In genomic region chr3:46574263-46574662, GRCh38 we compare ENCODE assay signal across 25 cellular contexts. TPM values are rescaled to one million over a fixed set of nuclear protein-coding genes. Genes with fewer than 3 reads are reported as not detected.
DNase-seq lines count a peak whose midpoint lies in the region; ATAC-seq and TF ChIP-seq lines count a peak whose summit lies in the region.
"Had no signal": no experiment of that assay in that cellular context is flagged by ENCODE, and none has a peak within 500 bp of the region (broad histone marks: within the 10 kb centered on the region; RNA-seq: fewer than 3 reads in every experiment).

No MANE protein-coding gene starts in this region.

- no peaks in the 10 kb centered on the region for H3K79me1 ChIP-seq in H9 (ENCODE audit: insufficient read depth, low read depth, low read length, poor library complexity, severe bottlenecking)

- H2BK12ac ChIP-seq in H9 (ENCODE audit: insufficient read length, low read depth, low read length) = no peak overlapping the region

- TF ChIP-seq CTCF in H9 (conservative IDR thresholded peaks at IDR 0.05) = no peak

- peak overlapping the region; percentile 90 to 92 for H3K4me3 Mint-ChIP-seq in H9
- no peak overlapping the region for H3K4me3 Mint-ChIP-seq in activated T-helper 1 cell treated with anti-CD3 and anti-CD28 coated beads, Interleukin-12 subunit alpha, Interleukin-12 subunit beta, Interleukin-2, Interleukin-4 antibody, amounts not matched to agents 30 ng/mL and 10 ng/mL and 1 ng/mL, durations not matched to agents 14 hours and 24 hours and 36 hours
- H3K4me3 Mint-ChIP-seq: activated CD4-positive, alpha-beta T cell treated with anti-CD3 and anti-CD28 coated beads, Interleukin-2, amount 10 ng/mL, durations not matched to agents 7 days and 5 days; activated naive CD8-positive, alpha-beta T cell treated with anti-CD3 and anti-CD28 coated beads for 36 hours; HFFc6 had no signal

- H2BK120ac ChIP-seq in H9 (ENCODE audit: low read depth, low read length, poor library complexity, severe bottlenecking) = no peak overlapping the region

- no peak overlapping the region for H3T11ph ChIP-seq in H9 (ENCODE audit: low read length)

- WGBS in H9 (ENCODE audit: extremely low coverage, insufficient read length, low lambda C conversion rate) = no CpG with 5 or more reads among the region's 2 CpGs

- no peak overlapping the region for H3K56ac ChIP-seq in H9 (ENCODE audit: insufficient read length, low read depth, low read length)

- no peak overlapping the region for H3K14ac ChIP-seq in H9 (ENCODE audit: insufficient read depth, low read length)

- DNase-seq in NCI-H1105 treated with DMSO at 0.1 percent for 48 hours (lab: John Stamatoyannopoulos, UW) = peak; percentile 8
- no peak for DNase-seq in NCI-H1105 (lab: John Stamatoyannopoulos, UW)
- DNase-seq in H9 = peak; percentile 88
- DNase-seq in astrocyte of the hippocampus (ENCODE audit: low read depth, low spot score) = peak; percentile 26
- no peak for DNase-seq in left lobe of liver (ENCODE audit: low spot score)
- no peak for DNase-seq in activated CD4-positive, CD25-positive, alpha-beta regulatory T cell (lab: John Stamatoyannopoulos, UW)
- no peak for DNase-seq in MG63
- DNase-seq in activated T-helper 1 cell treated with anti-CD3 and anti-CD28 coated beads, Interleukin-12 subunit alpha, Interleukin-12 subunit beta, Interleukin-2, Interleukin-4 antibody, amounts not matched to agents 30 ng/mL and 10 ng/mL and 1 ng/mL, durations not matched to agents 14 hours and 24 hours and 36 hours (ENCODE audit: low spot score) = no peak
- DNase-seq: activated CD4-positive, alpha-beta T cell treated with anti-CD3 and anti-CD28 coated beads, Interleukin-2, amount 10 ng/mL, durations not matched to agents 7 days and 5 days; activated naive CD8-positive, alpha-beta T cell treated with anti-CD3 and anti-CD28 coated beads for 36 hours; AML-193; effector CD8-positive, alpha-beta T cell; HFFc6; NCI-H187 treated with DMSO at 0.1 percent for 48 hours; NCI-H524 treated with DMSO at 0.1 percent for 48 hours; PC-9; spleen; T-helper 1 cell; upper lobe of right lung had no signal

- peaks cover 13% of the 10 kb centered on the region for H3K4me1 ChIP-seq in H9 (ENCODE audit: insufficient read depth, low read length)

- no peak overlapping the region for H2BK5ac ChIP-seq in H9 (ENCODE audit: insufficient read length, low read length)

- H4K8ac ChIP-seq in H9 (replicated peaks; ENCODE audit: insufficient read length, low read depth, low read length) = no peak overlapping the region

- H4K5ac ChIP-seq in H9 (ENCODE audit: insufficient read length, low read depth, low read length) = no peak overlapping the region

- H2BK15ac ChIP-seq in H9 (ENCODE audit: low read depth, low read length) = no peak overlapping the region

- H2AFZ ChIP-seq in H9 (ENCODE audit: low read length) = no peak overlapping the region
- H2AFZ ChIP-seq: PC-9 had no signal

- peak overlapping the region; percentile 96 for H3K27ac ChIP-seq in H9 (ENCODE audit: insufficient read length, low read depth, low read length)
- H3K27ac ChIP-seq: 22Rv1, esophagus muscularis mucosa, gastroesophageal sphincter, neutrophil, PC-9, spleen, upper lobe of right lung had no signal

- no peak overlapping the region for H3K4me3 ChIP-seq in MG63
- H3K4me3 ChIP-seq: esophagus muscularis mucosa, gastroesophageal sphincter, PC-9, spleen, upper lobe of right lung had no signal

- H3K23ac ChIP-seq in H9 (ENCODE audit: insufficient read length, low read depth, low read length) = no peak overlapping the region

- H4K91ac ChIP-seq in H9 (ENCODE audit: insufficient read length, low read depth, low read length) = no peak overlapping the region

- H3K18ac ChIP-seq in H9 (ENCODE audit: insufficient read length, low read depth, low read length) = no peak overlapping the region

- no peaks in the 10 kb centered on the region for H3K9me3 ChIP-seq in H9 (ENCODE audit: control insufficient read depth, low read depth, low read length)
- H3K9me3 ChIP-seq in MG63 = no peaks in the 10 kb centered on the region
- H3K9me3 ChIP-seq: neutrophil, spleen, upper lobe of right lung had no signal

- no peak overlapping the region for H3K9ac ChIP-seq in H9 (ENCODE audit: extremely low read depth, insufficient read length, low read length)

- H3K23me2 ChIP-seq in H9 (ENCODE audit: insufficient read length, low read depth, low read length, poor library complexity, severe bottlenecking) = peaks cover 17% of the 10 kb centered on the region

- intact Hi-C loops in activated T-helper 1 cell treated with anti-CD3 and anti-CD28 coated beads, Interleukin-12 subunit alpha, Interleukin-12 subunit beta, Interleukin-2, Interleukin-4 antibody, amounts not matched to agents 30 ng/mL and 10 ng/mL and 1 ng/mL, durations not matched to agents 14 hours and 24 hours and 36 hours (cut with micrococcal nuclease) = no loop called here

- H3K4me2 ChIP-seq in H9 (ENCODE audit: insufficient read depth, insufficient read length, low read length) = peak overlapping the region; percentile 84
- H3K4me2 ChIP-seq: PC-9 had no signal

- peaks cover 8% of the 10 kb centered on the region; the same call in 1 of the 2 replicates for H3K79me2 ChIP-seq in H9 (ENCODE audit: insufficient read depth, low read length)

- H3K9me3 Mint-ChIP-seq in H9 = peaks cover 13 to 14% of the 10 kb centered on the region in 2 experiments; a peak in 4 of 5 replicates
- H3K9me3 Mint-ChIP-seq in activated T-helper 1 cell treated with anti-CD3 and anti-CD28 coated beads, Interleukin-12 subunit alpha, Interleukin-12 subunit beta, Interleukin-2, Interleukin-4 antibody, amounts not matched to agents 30 ng/mL and 10 ng/mL and 1 ng/mL, durations not matched to agents 14 hours and 24 hours and 36 hours = no peaks in the 10 kb centered on the region
- H3K9me3 Mint-ChIP-seq: activated naive CD8-positive, alpha-beta T cell treated with anti-CD3 and anti-CD28 coated beads for 36 hours; activated T-helper 2 cell treated with anti-CD3 and anti-CD28 coated beads, Interferon-gamma antibody, Interleukin-2, Interleukin-4, amounts not matched to agents 10 μg/mL and 5 μg/mL and 100 μg/mL, durations not matched to agents 14 hours and 24 hours and 36 hours; HFFc6 had no signal

- no peaks in the 10 kb centered on the region for H3K27me3 Mint-ChIP-seq in H9 (ENCODE audit: low read depth)
- peaks cover 24% of the 10 kb centered on the region for H3K27me3 Mint-ChIP-seq in activated T-helper 1 cell treated with anti-CD3 and anti-CD28 coated beads, Interleukin-12 subunit alpha, Interleukin-12 subunit beta, Interleukin-2, Interleukin-4 antibody, amounts not matched to agents 30 ng/mL and 10 ng/mL and 1 ng/mL, durations not matched to agents 14 hours and 24 hours and 36 hours (ENCODE audit: insufficient read depth)

- ATAC-seq in left lobe of liver = peak; percentile 67
- ATAC-seq: gastroesophageal sphincter, upper lobe of right lung had no signal

- H2BK20ac ChIP-seq in H9 (ENCODE audit: low read depth, low read length, poor library complexity, severe bottlenecking) = no peak overlapping the region

- no peaks in the 10 kb centered on the region for H3K36me3 ChIP-seq in MG63
- H3K36me3 ChIP-seq: esophagus muscularis mucosa, gastroesophageal sphincter, neutrophil, spleen, upper lobe of right lung had no signal

- peak overlapping the region; percentile 99 for H3K27ac Mint-ChIP-seq in H9
- H3K27ac Mint-ChIP-seq in activated T-helper 1 cell treated with anti-CD3 and anti-CD28 coated beads, Interleukin-12 subunit alpha, Interleukin-12 subunit beta, Interleukin-2, Interleukin-4 antibody, amounts not matched to agents 30 ng/mL and 10 ng/mL and 1 ng/mL, durations not matched to agents 14 hours and 24 hours and 36 hours = no peak overlapping the region
- H3K27ac Mint-ChIP-seq: activated CD4-positive, alpha-beta T cell treated with anti-CD3 and anti-CD28 coated beads, Interleukin-2, amount 10 ng/mL, durations not matched to agents 7 days and 5 days; activated naive CD8-positive, alpha-beta T cell treated with anti-CD3 and anti-CD28 coated beads for 36 hours; activated T-helper 2 cell treated with anti-CD3 and anti-CD28 coated beads, Interferon-gamma antibody, Interleukin-2, Interleukin-4, amounts not matched to agents 10 μg/mL and 5 μg/mL and 100 μg/mL, durations not matched to agents 14 hours and 24 hours and 36 hours; HFFc6 had no signal

- no peak overlapping the region for H2AK5ac ChIP-seq in H9 (ENCODE audit: insufficient read length, low read length)

- no peaks in the 10 kb centered on the region for H3K27me3 ChIP-seq in H9 (ENCODE audit: insufficient read depth, low read length)
- H3K27me3 ChIP-seq in MG63 = no peaks in the 10 kb centered on the region
- H3K27me3 ChIP-seq: upper lobe of right lung had no signal

- H4K20me1 ChIP-seq in H9 (ENCODE audit: control insufficient read depth, insufficient read depth, insufficient read length) = no peaks in the 10 kb centered on the region

- H3K4me1 Mint-ChIP-seq in H9 = peaks cover 42 to 63% of the 10 kb centered on the region in 2 experiments
- H3K4me1 Mint-ChIP-seq in activated T-helper 1 cell treated with anti-CD3 and anti-CD28 coated beads, Interleukin-12 subunit alpha, Interleukin-12 subunit beta, Interleukin-2, Interleukin-4 antibody, amounts not matched to agents 30 ng/mL and 10 ng/mL and 1 ng/mL, durations not matched to agents 14 hours and 24 hours and 36 hours (ENCODE audit: low read depth) = no peaks in the 10 kb centered on the region

- H3K36me3 Mint-ChIP-seq in H9 (ENCODE audit: insufficient read depth in 1 of 3, low read depth in 3 of 3) = peaks cover 15 to 23% (median 17%) of the 10 kb centered on the region in 3 experiments
- H3K36me3 Mint-ChIP-seq in activated T-helper 1 cell treated with anti-CD3 and anti-CD28 coated beads, Interleukin-12 subunit alpha, Interleukin-12 subunit beta, Interleukin-2, Interleukin-4 antibody, amounts not matched to agents 30 ng/mL and 10 ng/mL and 1 ng/mL, durations not matched to agents 14 hours and 24 hours and 36 hours (ENCODE audit: low read depth) = no peaks in the 10 kb centered on the region
- H3K36me3 Mint-ChIP-seq: activated naive CD8-positive, alpha-beta T cell treated with anti-CD3 and anti-CD28 coated beads for 36 hours had no signal

- no peak overlapping the region for H3K4ac ChIP-seq in H9 (ENCODE audit: low read depth, low read length)

RNA-seq across cellular contexts. Expression of gene LRRC2, which starts 8.2 kb away (rescaled TPM):
- 2.6 and 3.4 TPM in 2 replicates for total RNA-seq in H9 (2021)
- total RNA-seq in left lobe of liver = 7.4 TPM
- 0.10 and 0.36 TPM in 2 replicates for total RNA-seq in MG63 (2014; rRNA removed; shearing (Covaris generic); ENCODE audit: low replicate concordance)
- not detected in 2 replicates for total RNA-seq in activated T-helper 1 cell treated with anti-CD3 and anti-CD28 coated beads, Interleukin-12 subunit alpha, Interleukin-12 subunit beta, Interleukin-2, Interleukin-4 antibody, amounts not matched to agents 30 ng/mL and 10 ng/mL and 1 ng/mL, durations not matched to agents 14 hours and 24 hours and 36 hours
- total RNA-seq: activated naive CD8-positive, alpha-beta T cell treated with anti-CD3 and anti-CD28 coated beads for 36 hours; activated T-helper 2 cell treated with anti-CD3 and anti-CD28 coated beads, Interferon-gamma antibody, Interleukin-2, Interleukin-4, amounts not matched to agents 10 μg/mL and 5 μg/mL and 100 μg/mL, durations not matched to agents 14 hours and 24 hours and 36 hours had no signal

RNA-seq across cellular contexts. Expression of gene FAM240A, which starts 38.1 kb away (rescaled TPM):
- total RNA-seq in H9 (2021) (0.11 TPM in 1 of 2 replicates, not detected in the other), left lobe of liver (not detected)
- total RNA-seq in MG63 (2014; rRNA removed; shearing (Covaris generic); ENCODE audit: low replicate concordance) = not detected in 2 replicates
- total RNA-seq in activated T-helper 1 cell treated with anti-CD3 and anti-CD28 coated beads, Interleukin-12 subunit alpha, Interleukin-12 subunit beta, Interleukin-2, Interleukin-4 antibody, amounts not matched to agents 30 ng/mL and 10 ng/mL and 1 ng/mL, durations not matched to agents 14 hours and 24 hours and 36 hours = not detected in 2 replicates
- total RNA-seq: activated CD4-positive, alpha-beta T cell treated with anti-CD3 and anti-CD28 coated beads, Interleukin-2, amount 10 ng/mL, durations not matched to agents 7 days and 5 days; activated naive CD8-positive, alpha-beta T cell treated with anti-CD3 and anti-CD28 coated beads for 36 hours; activated T-helper 2 cell treated with anti-CD3 and anti-CD28 coated beads, Interferon-gamma antibody, Interleukin-2, Interleukin-4, amounts not matched to agents 10 μg/mL and 5 μg/mL and 100 μg/mL, durations not matched to agents 14 hours and 24 hours and 36 hours; cerebellum; esophagus muscularis mucosa; gastroesophageal sphincter; HFFc6; PC-9; spleen; upper lobe of right lung had no signal

Comparison
In these comparisons a context has a peak if more than half of its experiments do, and no peak if none do; other contexts are left out.
1. DNase-seq: peak in NCI-H1105 treated with DMSO at 0.1 percent for 48 hours (single experiment), H9 (single experiment) and astrocyte of the hippocampus (single experiment); none in NCI-H1105 (single experiment), left lobe of liver (single experiment), activated CD4-positive, CD25-positive, alpha-beta regulatory T cell (0 of 4), MG63 (single experiment) and activated T-helper 1 cell treated with anti-CD3 and anti-CD28 coated beads, Interleukin-12 subunit alpha, Interleukin-12 subunit beta, Interleukin-2, Interleukin-4 antibody, amounts not matched to agents 30 ng/mL and 10 ng/mL and 1 ng/mL, durations not matched to agents 14 hours and 24 hours and 36 hours (single experiment).